ENCODE assay signal across 11 cellular contexts in genomic region chr6:80607814-80608391, GRCh38.
DNase-seq lines count a peak whose midpoint lies in the region; ATAC-seq and TF ChIP-seq lines count a peak whose summit lies in the region.
"Had no signal": no experiment of that assay in that cellular context is flagged by ENCODE, and none has a peak within 500 bp of the region (broad histone marks: within the 10 kb centered on the region; RNA-seq: fewer than 3 reads in every experiment).

No MANE protein-coding gene starts in this region.

- no peak overlapping the region for H3K4me3 Mint-ChIP-seq in CD8-positive, alpha-beta T cell

- peak overlapping the region; percentile 16; the same call in 1 of the 2 replicates for H3K4me2 ChIP-seq in SK-N-SH

- H3F3A ChIP-seq in SK-N-SH (replicated peaks; ENCODE audit: insufficient read depth): peaks cover 15% of the 10 kb centered on the region

- H3K36me3 Mint-ChIP-seq in CD8-positive, alpha-beta T cell: no peaks in the 10 kb centered on the region

- ATAC-seq in psoas muscle: peak; percentile 89 to 96 (median 92)
- no peak for ATAC-seq in GM21360 (IDR thresholded peaks at IDR 0.05; ENCODE audit: unreplicated experiment)
- no peak for ATAC-seq in CD8-positive, alpha-beta T cell

- no peaks in the 10 kb centered on the region for H3K4me1 Mint-ChIP-seq in CD8-positive, alpha-beta T cell (ENCODE audit: low read depth)

- peaks cover 6% of the 10 kb centered on the region for H3K27me3 Mint-ChIP-seq in CD8-positive, alpha-beta T cell (ENCODE audit: low read depth)

- no peak for TF ChIP-seq RAD21 in SK-N-SH (IDR thresholded peaks at IDR 0.05; ENCODE audit: low read length)

- H3K27ac Mint-ChIP-seq in CD8-positive, alpha-beta T cell: no peak overlapping the region

- DNase-seq in GM03348 (ENCODE audit: low spot score) (peak; percentile 55), SK-N-SH (no peak), foreskin melanocyte (peak; percentile 45), psoas muscle (no peak), posterior vena cava (ENCODE audit: low spot score) (no peak), NCI-H1092 treated with DMSO at 0.1 percent for 48 hours (lab: John Stamatoyannopoulos, UW) (no peak)
- DNase-seq in CD8-positive, alpha-beta T cell: no peak
- DNase-seq: activated CD4-positive, alpha-beta T cell treated with anti-CD3 and anti-CD28 coated beads, Interleukin-2, amount 50 U/mL, for 1 hour; NCI-H2081 treated with DMSO at 0.1 percent for 48 hours had no signal

- H2AFZ ChIP-seq in SK-N-SH (ENCODE audit: low read depth): no peak overlapping the region; the same call in 1 of the 2 replicates

- TF ChIP-seq CTCF in SK-N-SH (IDR thresholded peaks at IDR 0.05): no peak
- no peak for TF ChIP-seq CTCF in psoas muscle (IDR thresholded peaks at IDR 0.05)
- no peak for TF ChIP-seq CTCF in CD8-positive, alpha-beta T cell (IDR thresholded peaks at IDR 0.05)

- H4K20me1 ChIP-seq in SK-N-SH (ENCODE audit: insufficient read depth): no peaks in the 10 kb centered on the region

- H3K27ac ChIP-seq in SK-N-SH (ENCODE audit: low read depth in 2 of 2, low read length in 1 of 2) (peak overlapping the region; percentile 60 to 97; a peak in 3 of 4 replicates), psoas muscle (peak overlapping the region; percentile 75)
- no peak overlapping the region for H3K27ac ChIP-seq in CD8-positive, alpha-beta T cell (ENCODE audit: low read depth, low read length)
- H3K27ac ChIP-seq: neutrophil had no signal

- no peaks in the 10 kb centered on the region for H3K27me3 ChIP-seq in SK-N-SH (ENCODE audit: insufficient read depth)
- no peaks in the 10 kb centered on the region for H3K27me3 ChIP-seq in psoas muscle (ENCODE audit: insufficient read depth in 3 of 3, low read length in 2 of 3)
- H3K27me3 ChIP-seq in CD8-positive, alpha-beta T cell (ENCODE audit: insufficient read depth, low read length): no peaks in the 10 kb centered on the region
- H3K27me3 ChIP-seq: neutrophil had no signal

- POLR2A ChIA-PET in SK-N-SH (lab: Yijun Ruan, JAX): no interaction called here
- POLR2A ChIA-PET in CD8-positive, alpha-beta T cell (lab: Charles Lee): no interaction called here

- H3K4me1 ChIP-seq in SK-N-SH (ENCODE audit: control insufficient read depth in 1 of 2, insufficient read depth in 2 of 2, low read depth in 1 of 2, low read length in 1 of 2) (peaks cover 4 to 22% of the 10 kb centered on the region in 2 experiments; a peak in 3 of 4 replicates), psoas muscle (peaks cover 12% of the 10 kb centered on the region)
- H3K4me1 ChIP-seq in CD8-positive, alpha-beta T cell (ENCODE audit: insufficient read depth, low read length): no peaks in the 10 kb centered on the region

- no peaks in the 10 kb centered on the region for H3K79me2 ChIP-seq in SK-N-SH (ENCODE audit: insufficient read depth)

- CTCF ChIA-PET in SK-N-SH (lab: Yijun Ruan, JAX): interaction anchor here (1.4 kb wide), 1 partner anchor 394 kb away, joined by 4 read pairs; no protein-coding TSS in a partner anchor
- CTCF ChIA-PET in CD8-positive, alpha-beta T cell (lab: Charles Lee): no interaction called here

- H3K36me3 ChIP-seq in SK-N-SH (replicated peaks in 1 of 2; ENCODE audit: control insufficient read depth in 1 of 2, insufficient read depth in 2 of 2, low read length in 1 of 2) (no peaks in the 10 kb centered on the region), psoas muscle (ENCODE audit: insufficient read depth in 1 of 2, low read depth in 1 of 2) (no peaks in the 10 kb centered on the region)
- no peaks in the 10 kb centered on the region for H3K36me3 ChIP-seq in CD8-positive, alpha-beta T cell (ENCODE audit: insufficient read depth, low read length)
- H3K36me3 ChIP-seq: neutrophil had no signal

- H3K9me2 ChIP-seq in SK-N-SH: no peaks in the 10 kb centered on the region; the same call in 1 of the 2 replicates

- H3K9me3 Mint-ChIP-seq in CD8-positive, alpha-beta T cell: no peaks in the 10 kb centered on the region

- no peak overlapping the region for H3K4me3 ChIP-seq in SK-N-SH (ENCODE audit: low read depth in 2 of 2, low read length in 1 of 2)
- H3K4me3 ChIP-seq in psoas muscle: no peak overlapping the region
- no peak overlapping the region for H3K4me3 ChIP-seq in CD8-positive, alpha-beta T cell (ENCODE audit: low read depth, low read length)

- H3K9me3 ChIP-seq in SK-N-SH: no peaks in the 10 kb centered on the region
- no peaks in the 10 kb centered on the region for H3K9me3 ChIP-seq in psoas muscle
- H3K9me3 ChIP-seq in CD8-positive, alpha-beta T cell (ENCODE audit: low read length): no peaks in the 10 kb centered on the region
- H3K9me3 ChIP-seq: neutrophil had no signal

- intact Hi-C loops in psoas muscle (cut with DNase I): loop anchor here (5.0 kb wide), 1 partner anchor 1144 kb away; the partner anchor contains the start of gene TENT5A (in 2 of the 2)
- intact Hi-C loops in posterior vena cava (cut with DNase I): loop anchor here in 1 of 2 donors (10.0 kb wide), 1 partner anchor 1147 kb away; the partner anchor contains the start of gene TENT5A
- intact Hi-C loops in CD8-positive, alpha-beta T cell (cut with DNase I, micrococcal nuclease): no loop called here

- TF ChIP-seq EP300 in SK-N-SH (IDR thresholded peaks at IDR 0.05; ENCODE audit: borderline replicate concordance in 1 of 2, low read depth in 1 of 2, low read length in 1 of 2): peak; percentile 10 to 45; a peak in 2 of 4 replicates

- WGBS in SK-N-SH (ENCODE audit: low lambda C conversion rate): 31% methylated on average over 4 of the region's 4 CpGs
- 50 to 71% (median 54%) methylated on average over 4 of the region's 4 CpGs for WGBS in psoas muscle, 3 donors

- H3K9ac ChIP-seq in SK-N-SH: peak overlapping the region; percentile 55; the same call in 1 of the 2 replicates

TF ChIP-seq in SK-N-SH, 30 proteins besides CTCF, POLR2A, EP300 and RAD21:
- TF ChIP-seq TCF12 (IDR thresholded peaks at IDR 0.05): peak; percentile 66
- TF ChIP-seq JUND (IDR thresholded peaks at IDR 0.05): peak; percentile 39
- TF ChIP-seq FOSL2 (IDR thresholded peaks at IDR 0.05; ENCODE audit: borderline replicate concordance, low read depth): peak; percentile 68; the same call in 1 of the 2 replicates
- no peak for TF ChIP-seq EZH2phosphoT487 (IDR thresholded peaks at IDR 0.05; ENCODE audit: borderline replicate concordance, low read depth)
- TF ChIP-seq MAX (IDR thresholded peaks at IDR 0.05; ENCODE audit: low read depth): peak; percentile 79
- no peak for TF ChIP-seq ZBTB33 (IDR thresholded peaks at IDR 0.05; ENCODE audit: borderline replicate concordance, low read depth)
- peak; percentile 46; the same call in 1 of the 2 replicates for TF ChIP-seq FOXM1 (IDR thresholded peaks at IDR 0.05; ENCODE audit: low read depth)
- TF ChIP-seq TEAD4 (IDR thresholded peaks at IDR 0.05; ENCODE audit: borderline replicate concordance, insufficient read depth): 0 out of 2 replicates have a peak, but pooled peaks have one; percentile 23
- TF ChIP-seq MXI1 (IDR thresholded peaks at IDR 0.05; ENCODE audit: low read depth, low read length): no peak
- peak; percentile 94 for TF ChIP-seq MEF2A (IDR thresholded peaks at IDR 0.05; ENCODE audit: borderline replicate concordance, low read depth)
- TF ChIP-seq PBX3 (IDR thresholded peaks at IDR 0.05): peak; percentile 47; the same call in 1 of the 2 replicates
- peak; percentile 77 for TF ChIP-seq NFIC (IDR thresholded peaks at IDR 0.05; ENCODE audit: borderline replicate concordance)
- peak; percentile 73 for TF ChIP-seq RXRA (IDR thresholded peaks at IDR 0.05; ENCODE audit: borderline replicate concordance, low read depth)
- TF ChIP-seq CHD2 (IDR thresholded peaks at IDR 0.05; ENCODE audit: low read length, partially characterized antibody): no peak

Comparison
In these comparisons a context has a peak if more than half of its experiments do, and no peak if none do; other contexts are left out.
1. DNase-seq: peak in GM03348 (single experiment) and foreskin melanocyte (single experiment); none in SK-N-SH (single experiment), psoas muscle (0 of 2), posterior vena cava (single experiment), NCI-H1092 treated with DMSO at 0.1 percent for 48 hours (single experiment) and CD8-positive, alpha-beta T cell (0 of 7).
2. ATAC-seq: peak in psoas muscle (4 of 4); none in GM21360 (single experiment) and CD8-positive, alpha-beta T cell (single experiment).
3. intact Hi-C loops: an anchor here in psoas muscle (5.0 kb wide); none called in CD8-positive, alpha-beta T cell.